In the genomic region with DNA sequence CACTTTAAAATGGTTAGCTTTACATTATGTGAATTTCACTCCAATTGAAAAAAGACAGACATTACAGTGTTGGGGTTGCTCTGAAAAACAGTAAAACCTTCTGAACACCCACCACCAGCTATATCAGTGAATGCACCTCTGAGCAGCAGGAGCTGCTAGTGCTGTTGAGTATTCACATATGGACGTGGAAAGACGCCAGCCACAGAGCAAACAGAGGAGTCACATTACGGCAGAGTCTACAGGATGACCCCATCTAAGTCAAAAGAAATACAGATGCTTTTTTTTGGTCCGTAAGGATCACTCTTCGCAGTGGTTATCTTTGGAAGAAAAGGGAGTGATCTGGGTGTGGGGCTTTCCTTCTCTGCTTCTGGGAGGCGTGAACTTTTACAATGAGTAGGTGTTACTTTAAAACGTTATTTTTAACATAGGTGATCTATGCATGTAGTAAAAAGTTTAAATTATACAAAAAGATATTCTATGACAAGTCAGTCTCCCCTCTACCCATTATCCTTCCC, we compare ENCODE assay signal across 24 cellular contexts. TPM values are rescaled to one million over a fixed set of nuclear protein-coding genes. Genes with fewer than 3 reads are reported as not detected.
DNase-seq lines count a peak whose midpoint lies in the region; ATAC-seq and TF ChIP-seq lines count a peak whose summit lies in the region.
"Had no signal": no experiment of that assay in that cellular context is flagged by ENCODE, and none has a peak within 500 bp of the region (broad histone marks: within the 10 kb centered on the region; RNA-seq: fewer than 3 reads in every experiment).

No MANE protein-coding gene starts in this region.

- H3K4me3 Mint-ChIP-seq in activated naive CD8-positive, alpha-beta T cell treated with anti-CD3 and anti-CD28 coated beads, Interleukin-2, amount 50 U/mL, for 24 hours = peak overlapping the region; percentile 20
- no peak overlapping the region for H3K4me3 Mint-ChIP-seq in activated naive CD8-positive, alpha-beta T cell treated with anti-CD3 and anti-CD28 coated beads for 36 hours
- no peak overlapping the region for H3K4me3 Mint-ChIP-seq in GM23338
- peak overlapping the region; percentile 90 to 95 for H3K4me3 Mint-ChIP-seq in stimulated activated naive B cell treated with anti-CD40 and anti-IgM and Interleukin-4, amounts not matched to agents 10 μg/mL and 1 μg/mL and 100 μg/mL, for 72 hours
- H3K4me3 Mint-ChIP-seq: activated naive CD4-positive, alpha-beta T cell treated with anti-CD3 and anti-CD28 coated beads, Interleukin-2, amount 10 ng/mL, durations not matched to agents 7 days and 5 days; mesothelial cell of epicardium; stimulated activated effector memory CD8-positive, alpha-beta T cell treated with anti-CD3 and anti-CD28 coated beads, Interleukin-12 subunit alpha, Interleukin-12 subunit beta, amount 100 ng/mL, for 72 hours; WTC11 had no signal

- no peak overlapping the region for H3K9ac ChIP-seq in SK-N-SH

- H3K27me3 Mint-ChIP-seq in activated naive CD8-positive, alpha-beta T cell treated with anti-CD3 and anti-CD28 coated beads, Interleukin-2, amount 50 U/mL, for 24 hours = no peaks in the 10 kb centered on the region
- H3K27me3 Mint-ChIP-seq in activated naive CD8-positive, alpha-beta T cell treated with anti-CD3 and anti-CD28 coated beads for 36 hours = no peaks in the 10 kb centered on the region
- H3K27me3 Mint-ChIP-seq in GM23338 (ENCODE audit: insufficient read depth, low read depth, poor library complexity) = peaks cover 15% of the 10 kb centered on the region
- no peaks in the 10 kb centered on the region for H3K27me3 Mint-ChIP-seq in stimulated activated naive B cell treated with anti-CD40 and anti-IgM and Interleukin-4, amounts not matched to agents 10 μg/mL and 1 μg/mL and 100 μg/mL, for 72 hours
- H3K27me3 Mint-ChIP-seq: naive thymus-derived CD8-positive, alpha-beta T cell had no signal

- peaks cover 24% of the 10 kb centered on the region for H3K36me3 Mint-ChIP-seq in activated naive CD8-positive, alpha-beta T cell treated with anti-CD3 and anti-CD28 coated beads, Interleukin-2, amount 50 U/mL, for 24 hours (ENCODE audit: low read depth)
- H3K36me3 Mint-ChIP-seq in activated naive CD8-positive, alpha-beta T cell treated with anti-CD3 and anti-CD28 coated beads for 36 hours = peaks cover 59% of the 10 kb centered on the region
- no peaks in the 10 kb centered on the region; the same call in none of the 3 replicates for H3K36me3 Mint-ChIP-seq in GM23338 (ENCODE audit: low read depth)
- H3K36me3 Mint-ChIP-seq in stimulated activated naive B cell treated with anti-CD40 and anti-IgM and Interleukin-4, amounts not matched to agents 10 μg/mL and 1 μg/mL and 100 μg/mL, for 72 hours = peaks cover 78 to 87% of the 10 kb centered on the region in 2 donors
- H3K36me3 Mint-ChIP-seq: stimulated activated effector memory CD8-positive, alpha-beta T cell treated with anti-CD3 and anti-CD28 coated beads, Interleukin-12 subunit alpha, Interleukin-12 subunit beta, amount 100 ng/mL, for 72 hours had no signal

- peaks cover 15% of the 10 kb centered on the region for H3K27me3 ChIP-seq in GM23338 (ENCODE audit: insufficient read depth)
- peaks cover 16% of the 10 kb centered on the region for H3K27me3 ChIP-seq in SK-N-SH (ENCODE audit: insufficient read depth)
- H3K27me3 ChIP-seq: gastroesophageal sphincter had no signal

- no peaks in the 10 kb centered on the region for H3F3A ChIP-seq in GM23338 (replicated peaks; ENCODE audit: low read depth)
- no peaks in the 10 kb centered on the region for H3F3A ChIP-seq in SK-N-SH (replicated peaks; ENCODE audit: insufficient read depth)

- ATAC-seq in activated naive CD8-positive, alpha-beta T cell treated with anti-CD3 and anti-CD28 coated beads, Interleukin-2, amount 50 U/mL, for 24 hours = no peak
- no peak for ATAC-seq in GM23338
- no peak for ATAC-seq in stimulated activated naive B cell treated with anti-CD40 and anti-IgM and Interleukin-4, amounts not matched to agents 10 μg/mL and 1 μg/mL and 100 μg/mL, for 72 hours (replicated peaks)
- ATAC-seq: gastroesophageal sphincter; naive thymus-derived CD8-positive, alpha-beta T cell; stimulated activated effector memory CD8-positive, alpha-beta T cell treated with anti-CD3 and anti-CD28 coated beads, Interleukin-12 subunit alpha, Interleukin-12 subunit beta, amount 100 ng/mL, for 72 hours; WTC11 had no signal

- H3K4me1 ChIP-seq in GM23338 (ENCODE audit: insufficient read depth) = no peaks in the 10 kb centered on the region
- peaks cover 0 to 3% of the 10 kb centered on the region in 2 experiments; a peak in 1 of 4 replicates for H3K4me1 ChIP-seq in SK-N-SH (ENCODE audit: control insufficient read depth in 1 of 2, insufficient read depth in 2 of 2, low read depth in 1 of 2, low read length in 1 of 2)
- H3K4me1 ChIP-seq: Caco-2 had no signal

- H4K20me1 ChIP-seq in GM23338 (replicated peaks; ENCODE audit: insufficient read depth) (no peaks in the 10 kb centered on the region), SK-N-SH (ENCODE audit: insufficient read depth) (no peaks in the 10 kb centered on the region)

- H3K4me2 ChIP-seq in GM23338 (no peak overlapping the region), SK-N-SH (no peak overlapping the region)

- 44% methylated on average over 7 of the region's 7 CpGs for WGBS in SK-N-SH (ENCODE audit: low lambda C conversion rate)

- no peak overlapping the region for H2AFZ ChIP-seq in GM23338
- H2AFZ ChIP-seq in SK-N-SH (ENCODE audit: low read depth) = no peak overlapping the region

- CTCF ChIA-PET in SK-N-SH (lab: Yijun Ruan, JAX) = no interaction called here

- H3K4me1 Mint-ChIP-seq in activated naive CD8-positive, alpha-beta T cell treated with anti-CD3 and anti-CD28 coated beads, Interleukin-2, amount 50 U/mL, for 24 hours = peaks cover 53% of the 10 kb centered on the region
- H3K4me1 Mint-ChIP-seq in activated naive CD8-positive, alpha-beta T cell treated with anti-CD3 and anti-CD28 coated beads for 36 hours = peaks cover 47% of the 10 kb centered on the region
- peaks cover 4% of the 10 kb centered on the region; the same call in 1 of the 3 replicates for H3K4me1 Mint-ChIP-seq in GM23338
- peaks cover 43 to 77% of the 10 kb centered on the region in 2 donors for H3K4me1 Mint-ChIP-seq in stimulated activated naive B cell treated with anti-CD40 and anti-IgM and Interleukin-4, amounts not matched to agents 10 μg/mL and 1 μg/mL and 100 μg/mL, for 72 hours

- H3K36me3 ChIP-seq in GM23338 (ENCODE audit: insufficient read depth) (no peaks in the 10 kb centered on the region), SK-N-SH (replicated peaks in 1 of 2; ENCODE audit: control insufficient read depth in 1 of 2, insufficient read depth in 2 of 2, low read length in 1 of 2) (no peaks in the 10 kb centered on the region)
- H3K36me3 ChIP-seq: thoracic aorta had no signal

- no peak for TF ChIP-seq EP300 in SK-N-SH (IDR thresholded peaks at IDR 0.05; ENCODE audit: borderline replicate concordance in 1 of 2, low read depth in 1 of 2, low read length in 1 of 2)

- H3K27ac ChIP-seq in GM23338 (ENCODE audit: low read depth) (0 out of 2 replicates have a peak overlapping the region, but pooled peaks have one; percentile 26), SK-N-SH (ENCODE audit: low read depth in 2 of 2, low read length in 1 of 2) (no peak overlapping the region; a peak in 1 of 4 replicates)
- H3K27ac ChIP-seq: gastroesophageal sphincter, left ventricle myocardium inferior, thoracic aorta had no signal

- H3K9me3 Mint-ChIP-seq in activated naive CD8-positive, alpha-beta T cell treated with anti-CD3 and anti-CD28 coated beads, Interleukin-2, amount 50 U/mL, for 24 hours = no peaks in the 10 kb centered on the region
- H3K9me3 Mint-ChIP-seq in activated naive CD8-positive, alpha-beta T cell treated with anti-CD3 and anti-CD28 coated beads for 36 hours = peaks cover 2% of the 10 kb centered on the region
- no peaks in the 10 kb centered on the region; the same call in 2 of the 3 replicates for H3K9me3 Mint-ChIP-seq in GM23338
- no peaks in the 10 kb centered on the region for H3K9me3 Mint-ChIP-seq in stimulated activated naive B cell treated with anti-CD40 and anti-IgM and Interleukin-4, amounts not matched to agents 10 μg/mL and 1 μg/mL and 100 μg/mL, for 72 hours
- H3K9me3 Mint-ChIP-seq: activated naive CD4-positive, alpha-beta T cell treated with anti-CD3 and anti-CD28 coated beads, Interleukin-2, amount 10 ng/mL, durations not matched to agents 7 days and 5 days; stimulated activated effector memory CD8-positive, alpha-beta T cell treated with anti-CD3 and anti-CD28 coated beads, Interleukin-12 subunit alpha, Interleukin-12 subunit beta, amount 100 ng/mL, for 72 hours had no signal

- TF ChIP-seq CTCF in GM23338 (conservative IDR thresholded peaks at IDR 0.05; ENCODE audit: low read depth in 2 of 2) = no peak
- TF ChIP-seq CTCF in SK-N-SH (IDR thresholded peaks at IDR 0.05) = no peak

- no peaks in the 10 kb centered on the region for H3K79me2 ChIP-seq in GM23338 (replicated peaks; ENCODE audit: insufficient read depth)
- no peaks in the 10 kb centered on the region for H3K79me2 ChIP-seq in SK-N-SH (ENCODE audit: insufficient read depth)

- DNase-seq in activated naive CD8-positive, alpha-beta T cell treated with anti-CD3 and anti-CD28 coated beads, Interleukin-2, amount 50 U/mL, for 24 hours = no peak
- DNase-seq in activated naive CD8-positive, alpha-beta T cell treated with anti-CD3 and anti-CD28 coated beads for 36 hours = no peak
- no peak for DNase-seq in GM23338 (ENCODE audit: low spot score)
- peak; percentile 56 for DNase-seq in SK-N-SH
- DNase-seq in stimulated activated naive B cell treated with anti-CD40 and anti-IgM and Interleukin-4, amounts not matched to agents 10 μg/mL and 1 μg/mL and 100 μg/mL, for 72 hours = no peak
- DNase-seq in NCI-H526 treated with DMSO at 0.1 percent for 48 hours (lab: John Stamatoyannopoulos, UW) = no peak
- DNase-seq in T-helper 9 cell = no peak
- DNase-seq in amygdala (lab: John Stamatoyannopoulos, UW) = no peak
- DNase-seq: activated naive CD4-positive, alpha-beta T cell treated with anti-CD3 and anti-CD28 coated beads, Interleukin-2, amount 10 ng/mL, durations not matched to agents 7 days and 5 days; anterior cingulate cortex; Caco-2; DND-41; Kasumi-1; left ventricle myocardium inferior; naive thymus-derived CD8-positive, alpha-beta T cell; NCI-H1930; NCI-H748 treated with DMSO at 0.1 percent for 48 hours; stimulated activated CD4-positive, alpha-beta T cell treated with anti-CD3 and anti-CD28 coated beads, Interleukin-2, amount 100 ng/mL, for 48 hours; T1000 had no signal

- no peak overlapping the region for H3K4me3 ChIP-seq in GM23338
- H3K4me3 ChIP-seq in SK-N-SH (ENCODE audit: low read depth in 2 of 2, low read length in 1 of 2) = no peak overlapping the region
- H3K4me3 ChIP-seq: gastroesophageal sphincter, left ventricle myocardium inferior, thoracic aorta had no signal

- POLR2A ChIA-PET in SK-N-SH (lab: Yijun Ruan, JAX) = no interaction called here

- H3K27ac Mint-ChIP-seq in activated naive CD8-positive, alpha-beta T cell treated with anti-CD3 and anti-CD28 coated beads, Interleukin-2, amount 50 U/mL, for 24 hours = no peak overlapping the region
- H3K27ac Mint-ChIP-seq in activated naive CD8-positive, alpha-beta T cell treated with anti-CD3 and anti-CD28 coated beads for 36 hours = no peak overlapping the region
- no peak overlapping the region for H3K27ac Mint-ChIP-seq in GM23338
- H3K27ac Mint-ChIP-seq in stimulated activated naive B cell treated with anti-CD40 and anti-IgM and Interleukin-4, amounts not matched to agents 10 μg/mL and 1 μg/mL and 100 μg/mL, for 72 hours = peak overlapping the region; percentile 92
- H3K27ac Mint-ChIP-seq: activated naive CD4-positive, alpha-beta T cell treated with anti-CD3 and anti-CD28 coated beads, Interleukin-2, amount 10 ng/mL, durations not matched to agents 7 days and 5 days; mesothelial cell of epicardium; stimulated activated effector memory CD8-positive, alpha-beta T cell treated with anti-CD3 and anti-CD28 coated beads, Interleukin-12 subunit alpha, Interleukin-12 subunit beta, amount 100 ng/mL, for 72 hours; WTC11 had no signal

- H3K9me2 ChIP-seq in GM23338 (ENCODE audit: insufficient read depth) (no peaks in the 10 kb centered on the region), SK-N-SH (no peaks in the 10 kb centered on the region)

- no peaks in the 10 kb centered on the region for H3K9me3 ChIP-seq in SK-N-SH
- H3K9me3 ChIP-seq: Caco-2, gastroesophageal sphincter, thoracic aorta had no signal

- no peak for TF ChIP-seq RAD21 in SK-N-SH (IDR thresholded peaks at IDR 0.05; ENCODE audit: low read length)

RNA-seq across cellular contexts. Expression of a gene that starts 4.5 kb away (rescaled TPM):
- 10 to 100 TPM; 47.4 to 49.1 TPM for total RNA-seq in activated naive CD8-positive, alpha-beta T cell treated with anti-CD3 and anti-CD28 coated beads for 36 hours
- 10.7 and 11.8 TPM in 2 replicates for total RNA-seq in GM23338 (2014; rRNA removed; shearing (Covaris generic))
- polyA plus RNA-seq in GM23338 (2016; fragmentation: Nextera tagmentation; extraction: Ambion mirVana) = 10.1 and 10.4 TPM in 2 replicates
- polyA plus RNA-seq in SK-N-SH (2012; rRNA removed) = 0.03 TPM in 2 replicates
- 0.03 and 0.10 TPM in 2 replicates for polyA plus RNA-seq in SK-N-SH (2012; cell fraction: cytosol; rRNA removed)
- polyA plus RNA-seq in SK-N-SH (2012; cell fraction: nucleus; rRNA removed) = 0.09 TPM in 1 of 2 replicates, not detected in the other

RNA-seq across cellular contexts. Expression of a gene that starts 58.3 kb away (rescaled TPM):
- 100 to 1,000 TPM; 260 to 270 TPM for total RNA-seq in activated naive CD8-positive, alpha-beta T cell treated with anti-CD3 and anti-CD28 coated beads for 36 hours
- 501 and 577 TPM in 2 replicates for total RNA-seq in GM23338 (2014; rRNA removed; shearing (Covaris generic))
- 272 and 276 TPM in 2 replicates for polyA plus RNA-seq in GM23338 (2016; fragmentation: Nextera tagmentation; extraction: Ambion mirVana)
- 62.0 and 74.3 TPM in 2 replicates for polyA plus RNA-seq in SK-N-SH (2012; rRNA removed)
- 90.5 and 111 TPM in 2 replicates for polyA plus RNA-seq in SK-N-SH (2012; cell fraction: cytosol; rRNA removed)
- 34.3 and 68.3 TPM in 2 replicates for polyA plus RNA-seq in SK-N-SH (2012; cell fraction: nucleus; rRNA removed)

Comparison
In these comparisons a context has a peak if more than half of its experiments do, and no peak if none do; other contexts are left out.
1. H3K4me3 Mint-ChIP-seq: peak in activated naive CD8-positive, alpha-beta T cell treated with anti-CD3 and anti-CD28 coated beads, Interleukin-2, amount 50 U/mL, for 24 hours (single experiment) and stimulated activated naive B cell treated with anti-CD40 and anti-IgM and Interleukin-4, amounts not matched to agents 10 μg/mL and 1 μg/mL and 100 μg/mL, for 72 hours (2 of 2); none in activated naive CD8-positive, alpha-beta T cell treated with anti-CD3 and anti-CD28 coated beads for 36 hours (single experiment) and GM23338 (single experiment).